1 cellular context compared by ENCODE assay signal in the genomic region with DNA sequence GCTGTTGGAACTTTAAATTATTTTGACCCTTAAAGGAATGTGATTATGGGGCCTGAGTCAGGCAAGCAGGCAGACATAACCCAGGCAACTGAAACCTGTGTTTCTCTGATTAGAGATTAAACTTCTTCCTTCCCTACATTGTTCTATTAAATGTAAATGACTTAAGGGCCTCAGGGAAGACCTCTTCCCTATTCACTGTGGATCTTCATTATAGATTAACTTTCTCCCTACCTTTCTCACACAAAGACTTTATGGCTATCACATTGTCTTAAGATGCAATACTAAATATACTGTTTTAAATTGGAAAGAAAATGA.
TF ChIP-seq lines count a peak whose summit lies in the region.

No MANE protein-coding gene starts in this region.

TF ChIP-seq in endothelial cell of umbilical vein, 7 proteins besides CTCF, POLR2A, EP300 and RAD21 (continued from another document):
- TF ChIP-seq FOS (IDR thresholded peaks at IDR 0.05; ENCODE audit: borderline replicate concordance, insufficient read depth, low read length) = peak; percentile 14
- TF ChIP-seq EZH2 (IDR thresholded peaks at IDR 0.05; ENCODE audit: borderline replicate concordance, low read depth, low read length, severe bottlenecking) = no peak
